ENCODE assay signal across 8 cellular contexts in genomic region chr17:28718990-28719433, GRCh38. TPM values are rescaled to one million over a fixed set of nuclear protein-coding genes. Genes with fewer than 3 reads are reported as not detected.
DNase-seq lines count a peak whose midpoint lies in the region; ATAC-seq, FAIRE-seq and TF ChIP-seq lines count a peak whose summit lies in the region.

No MANE protein-coding gene starts in this region.

- peak overlapping the region; percentile 100 for H3K27ac Mint-ChIP-seq in activated CD4-positive, alpha-beta T cell treated with anti-CD3 and anti-CD28 coated beads, Interleukin-2, amount 10 ng/mL, durations not matched to agents 24 days and 14 days
- peak overlapping the region; percentile 95 for H3K27ac Mint-ChIP-seq in activated T-helper 2 cell treated with anti-CD3 and anti-CD28 coated beads, Interferon-gamma antibody, Interleukin-2, Interleukin-4, amounts not matched to agents 10 μg/mL and 5 μg/mL and 100 μg/mL, durations not matched to agents 14 hours and 24 hours and 36 hours

- H3K36me3 Mint-ChIP-seq in activated CD4-positive, alpha-beta T cell treated with anti-CD3 and anti-CD28 coated beads, Interleukin-2, amount 10 ng/mL, durations not matched to agents 24 days and 14 days (ENCODE audit: low read depth): peaks cover 45% of the 10 kb centered on the region
- peaks cover 43% of the 10 kb centered on the region for H3K36me3 Mint-ChIP-seq in activated T-helper 2 cell treated with anti-CD3 and anti-CD28 coated beads, Interferon-gamma antibody, Interleukin-2, Interleukin-4, amounts not matched to agents 10 μg/mL and 5 μg/mL and 100 μg/mL, durations not matched to agents 14 hours and 24 hours and 36 hours (ENCODE audit: low read depth)

- peaks cover 18 to 37% of the 10 kb centered on the region in 2 donors for H3K4me1 ChIP-seq in kidney (ENCODE audit: control insufficient read depth in 1 of 2, insufficient read depth in 1 of 2, low read depth in 1 of 2, low read length in 2 of 2)
- peaks cover 29 to 56% of the 10 kb centered on the region in 2 donors for H3K4me1 ChIP-seq in thoracic aorta (ENCODE audit: control insufficient read depth in 1 of 2, low read depth in 2 of 2)

- no peaks in the 10 kb centered on the region for H3K27me3 ChIP-seq in thoracic aorta (replicated peaks; ENCODE audit: insufficient read depth)

- no peak for FAIRE-seq in kidney (lab: Jason Lieb, UNC)

- no peaks in the 10 kb centered on the region for H3K9me3 Mint-ChIP-seq in activated CD4-positive, alpha-beta T cell treated with anti-CD3 and anti-CD28 coated beads, Interleukin-2, amount 10 ng/mL, durations not matched to agents 24 days and 14 days
- H3K9me3 Mint-ChIP-seq in activated T-helper 2 cell treated with anti-CD3 and anti-CD28 coated beads, Interferon-gamma antibody, Interleukin-2, Interleukin-4, amounts not matched to agents 10 μg/mL and 5 μg/mL and 100 μg/mL, durations not matched to agents 14 hours and 24 hours and 36 hours: no peaks in the 10 kb centered on the region

- H3K4me3 ChIP-seq in kidney (ENCODE audit: low read length in 2 of 2): peak overlapping the region; percentile 73 to 99
- peak overlapping the region; percentile 80 for H3K4me3 ChIP-seq in thoracic aorta

- H3K36me3 ChIP-seq in kidney (ENCODE audit: control insufficient read depth in 1 of 2, insufficient read depth in 2 of 2, low read length in 2 of 2) (peaks cover 21 to 32% of the 10 kb centered on the region in 2 donors), thoracic aorta (peaks cover 39% of the 10 kb centered on the region)

- H3K27me3 Mint-ChIP-seq in activated CD4-positive, alpha-beta T cell treated with anti-CD3 and anti-CD28 coated beads, Interleukin-2, amount 10 ng/mL, durations not matched to agents 24 days and 14 days: peaks cover 28% of the 10 kb centered on the region
- H3K27me3 Mint-ChIP-seq in activated T-helper 2 cell treated with anti-CD3 and anti-CD28 coated beads, Interferon-gamma antibody, Interleukin-2, Interleukin-4, amounts not matched to agents 10 μg/mL and 5 μg/mL and 100 μg/mL, durations not matched to agents 14 hours and 24 hours and 36 hours (ENCODE audit: low read depth): peaks cover 15% of the 10 kb centered on the region

- no peak for TF ChIP-seq CTCF in kidney (IDR thresholded peaks at IDR 0.05; ENCODE audit: borderline replicate concordance, extremely low read depth, insufficient read depth)
- TF ChIP-seq CTCF in thoracic aorta (IDR thresholded peaks at IDR 0.05): no peak

- H3K27ac ChIP-seq in kidney (ENCODE audit: low read depth in 2 of 2, low read length in 2 of 2): peak overlapping the region; percentile 91 to 93
- peak overlapping the region; percentile 94 to 98 for H3K27ac ChIP-seq in thoracic aorta

- intact Hi-C loops in activated CD4-positive, alpha-beta T cell treated with anti-CD3 and anti-CD28 coated beads, Interleukin-2, amount 10 ng/mL, durations not matched to agents 24 days and 14 days (cut with micrococcal nuclease): loop anchor here (1.0 kb wide), 4 partner anchors 8 to 233 kb away; partner anchors contain the start of genes BLTP2, NEK8 and PROCA1
- intact Hi-C loops in activated T-helper 2 cell treated with anti-CD3 and anti-CD28 coated beads, Interferon-gamma antibody, Interleukin-2, Interleukin-4, amounts not matched to agents 10 μg/mL and 5 μg/mL and 100 μg/mL, durations not matched to agents 14 hours and 24 hours and 36 hours (cut with micrococcal nuclease): loop anchor here (1.0 to 5.0 kb wide), 4 partner anchors 9 to 233 kb away; partner anchors contain the start of genes BLTP2 and NEK8
- intact Hi-C loops in kidney (cut with DNase I): no loop called here

- H3K4me1 Mint-ChIP-seq in activated CD4-positive, alpha-beta T cell treated with anti-CD3 and anti-CD28 coated beads, Interleukin-2, amount 10 ng/mL, durations not matched to agents 24 days and 14 days: peaks cover 43% of the 10 kb centered on the region
- H3K4me1 Mint-ChIP-seq in activated T-helper 2 cell treated with anti-CD3 and anti-CD28 coated beads, Interferon-gamma antibody, Interleukin-2, Interleukin-4, amounts not matched to agents 10 μg/mL and 5 μg/mL and 100 μg/mL, durations not matched to agents 14 hours and 24 hours and 36 hours (ENCODE audit: low read depth): peaks cover 28% of the 10 kb centered on the region

- H3K9ac ChIP-seq in kidney (ENCODE audit: low read length in 2 of 2): peak overlapping the region; percentile 85 to 95

- no peaks in the 10 kb centered on the region for H3K9me3 ChIP-seq in kidney (ENCODE audit: control insufficient read depth in 1 of 2, low read length in 2 of 2)
- no peaks in the 10 kb centered on the region for H3K9me3 ChIP-seq in thoracic aorta

- ATAC-seq in thoracic aorta (ENCODE audit: insufficient number of reproducible peaks, low FRiP score, low read depth) (no peak), GM21390 (IDR thresholded peaks at IDR 0.05; ENCODE audit: unreplicated experiment) (no peak)

- DNase-seq in activated CD4-positive, alpha-beta T cell treated with anti-CD3 and anti-CD28 coated beads, Interleukin-2, amount 10 ng/mL, durations not matched to agents 24 days and 14 days: no peak
- DNase-seq in activated CD4-positive, alpha-beta T cell treated with anti-CD3 and anti-CD28 coated beads for 48 hours: no peak
- DNase-seq in activated T-helper 2 cell treated with anti-CD3 and anti-CD28 coated beads, Interferon-gamma antibody, Interleukin-2, Interleukin-4, amounts not matched to agents 10 μg/mL and 5 μg/mL and 100 μg/mL, durations not matched to agents 14 hours and 24 hours and 36 hours (ENCODE audit: low spot score): no peak
- DNase-seq in kidney (no peak), thoracic aorta (ENCODE audit: low spot score) (no peak), cerebellar nuclear complex (lab: John Stamatoyannopoulos, UW) (no peak), EL (no peak)

- H3K4me3 Mint-ChIP-seq in activated CD4-positive, alpha-beta T cell treated with anti-CD3 and anti-CD28 coated beads, Interleukin-2, amount 10 ng/mL, durations not matched to agents 24 days and 14 days: peak overlapping the region; percentile 99
- peak overlapping the region; percentile 99 for H3K4me3 Mint-ChIP-seq in activated T-helper 2 cell treated with anti-CD3 and anti-CD28 coated beads, Interferon-gamma antibody, Interleukin-2, Interleukin-4, amounts not matched to agents 10 μg/mL and 5 μg/mL and 100 μg/mL, durations not matched to agents 14 hours and 24 hours and 36 hours (ENCODE audit: low read depth)

RNA-seq across cellular contexts. Expression of gene RPL23A, which starts 0.8 kb away (rescaled TPM):
- 1,588 and 1,610 TPM in 2 replicates for total RNA-seq in activated CD4-positive, alpha-beta T cell treated with anti-CD3 and anti-CD28 coated beads, Interleukin-2, amount 10 ng/mL, durations not matched to agents 24 days and 14 days
- 1,712 and 1,733 TPM in 2 replicates for total RNA-seq in activated T-helper 2 cell treated with anti-CD3 and anti-CD28 coated beads, Interferon-gamma antibody, Interleukin-2, Interleukin-4, amounts not matched to agents 10 μg/mL and 5 μg/mL and 100 μg/mL, durations not matched to agents 14 hours and 24 hours and 36 hours
- total RNA-seq in kidney (1,188 TPM), thoracic aorta (100 to 1,000 TPM; 279 to 387 TPM)
- 1,159 TPM for polyA plus RNA-seq in kidney (ENCODE audit: insufficient read depth, low read depth, low replicate concordance)

RNA-seq across cellular contexts. Expression of gene RAB34, which starts 1.3 kb away (rescaled TPM):
- 19.2 and 20.6 TPM in 2 replicates for total RNA-seq in activated CD4-positive, alpha-beta T cell treated with anti-CD3 and anti-CD28 coated beads, Interleukin-2, amount 10 ng/mL, durations not matched to agents 24 days and 14 days
- 19.4 and 21.5 TPM in 2 replicates for total RNA-seq in activated T-helper 2 cell treated with anti-CD3 and anti-CD28 coated beads, Interferon-gamma antibody, Interleukin-2, Interleukin-4, amounts not matched to agents 10 μg/mL and 5 μg/mL and 100 μg/mL, durations not matched to agents 14 hours and 24 hours and 36 hours
- 119 TPM for total RNA-seq in kidney
- polyA plus RNA-seq in kidney (ENCODE audit: insufficient read depth, low read depth, low replicate concordance): 128 TPM
- 100 to 1,000 TPM; 288 to 381 TPM for total RNA-seq in thoracic aorta

RNA-seq across cellular contexts. Expression of gene TLCD1, which starts 7.0 kb away (rescaled TPM):
- 12.5 and 16.8 TPM in 2 replicates for total RNA-seq in activated CD4-positive, alpha-beta T cell treated with anti-CD3 and anti-CD28 coated beads, Interleukin-2, amount 10 ng/mL, durations not matched to agents 24 days and 14 days
- 8.0 and 8.2 TPM in 2 replicates for total RNA-seq in activated T-helper 2 cell treated with anti-CD3 and anti-CD28 coated beads, Interferon-gamma antibody, Interleukin-2, Interleukin-4, amounts not matched to agents 10 μg/mL and 5 μg/mL and 100 μg/mL, durations not matched to agents 14 hours and 24 hours and 36 hours
- 25.3 TPM for total RNA-seq in kidney
- 30.0 TPM for polyA plus RNA-seq in kidney (ENCODE audit: insufficient read depth, low read depth, low replicate concordance)
- 1 to 10 TPM in 1 of 2 donors, not detected in 1; 1.9 TPM for total RNA-seq in thoracic aorta

RNA-seq across cellular contexts. Expression of gene PROCA1, which starts 7.3 kb away (rescaled TPM):
- total RNA-seq in activated CD4-positive, alpha-beta T cell treated with anti-CD3 and anti-CD28 coated beads, Interleukin-2, amount 10 ng/mL, durations not matched to agents 24 days and 14 days: 6.0 TPM in 2 replicates
- 7.0 and 7.7 TPM in 2 replicates for total RNA-seq in activated T-helper 2 cell treated with anti-CD3 and anti-CD28 coated beads, Interferon-gamma antibody, Interleukin-2, Interleukin-4, amounts not matched to agents 10 μg/mL and 5 μg/mL and 100 μg/mL, durations not matched to agents 14 hours and 24 hours and 36 hours
- 3.4 TPM for total RNA-seq in kidney
- 3.5 TPM for polyA plus RNA-seq in kidney (ENCODE audit: insufficient read depth, low read depth, low replicate concordance)
- 1 to 10 TPM; 1.1 to 1.8 TPM for total RNA-seq in thoracic aorta

RNA-seq across cellular contexts. Expression of gene NEK8, which starts 9.6 kb away (rescaled TPM):
- total RNA-seq in activated CD4-positive, alpha-beta T cell treated with anti-CD3 and anti-CD28 coated beads, Interleukin-2, amount 10 ng/mL, durations not matched to agents 24 days and 14 days: 5.5 and 6.1 TPM in 2 replicates
- total RNA-seq in activated T-helper 2 cell treated with anti-CD3 and anti-CD28 coated beads, Interferon-gamma antibody, Interleukin-2, Interleukin-4, amounts not matched to agents 10 μg/mL and 5 μg/mL and 100 μg/mL, durations not matched to agents 14 hours and 24 hours and 36 hours: 3.6 and 4.2 TPM in 2 replicates
- total RNA-seq in kidney (20.6 TPM), thoracic aorta (1 to 10 TPM; 1.5 to 2.2 TPM)
- polyA plus RNA-seq in kidney (ENCODE audit: insufficient read depth, low read depth, low replicate concordance): 4.7 TPM
